Comparison of ENCODE assay signal across 8 cellular contexts in genomic region chr5:5025774-5026406, GRCh38.
DNase-seq lines count a peak whose midpoint lies in the region; ATAC-seq and TF ChIP-seq lines count a peak whose summit lies in the region.

No MANE protein-coding gene starts in this region.

- WGBS in prostate gland: 87% methylated on average over 16 of the region's 16 CpGs

- no peak overlapping the region for H3K27ac ChIP-seq in prostate gland

- peaks cover 17 to 18% of the 10 kb centered on the region in 2 donors for H3K9me3 Mint-ChIP-seq in activated T-cell treated with anti-CD3 and anti-CD28 coated beads, Interleukin-2, amount 50 U/mL, for 72 hours

- TF ChIP-seq CTCF in prostate gland (IDR thresholded peaks at IDR 0.05): no peak

- H3K27ac Mint-ChIP-seq in activated T-cell treated with anti-CD3 and anti-CD28 coated beads, Interleukin-2, amount 50 U/mL, for 72 hours: no peak overlapping the region

- H3K4me3 ChIP-seq in prostate gland: no peak overlapping the region

- H3K27me3 Mint-ChIP-seq in activated T-cell treated with anti-CD3 and anti-CD28 coated beads, Interleukin-2, amount 50 U/mL, for 72 hours (ENCODE audit: low read depth): no peaks in the 10 kb centered on the region

- DNase-seq in activated T-cell treated with anti-CD3 and anti-CD28 coated beads, Interleukin-2, amount 50 U/mL, for 72 hours: peak; percentile 4 to 15
- DNase-seq in activated T-cell treated with anti-CD3 and anti-CD28 coated beads, Interleukin-2, amount 50 U/mL, for 48 hours: no peak
- DNase-seq in NCI-H1436 treated with DMSO at 0.1 percent for 48 hours (lab: John Stamatoyannopoulos, UW) (peak; percentile 9), prostate gland (ENCODE audit: low spot score) (no peak), cerebellar cortex (ENCODE audit: low spot score) (no peak)
- peak; percentile 3 for DNase-seq in stimulated activated naive CD8-positive, alpha-beta T cell treated with anti-CD3 and anti-CD28 coated beads, Interleukin-15, Interleukin-2, amounts not matched to agents 100 U/mL and 50 U/mL, for 24 hours

- H3K36me3 Mint-ChIP-seq in activated T-cell treated with anti-CD3 and anti-CD28 coated beads, Interleukin-2, amount 50 U/mL, for 72 hours (ENCODE audit: insufficient read depth in 2 of 2): peaks cover 0 to 3% of the 10 kb centered on the region in 2 donors

- intact Hi-C loops in prostate gland (cut with DNase I): no loop called here

- peak; percentile 39 to 67 for ATAC-seq in activated T-cell treated with anti-CD3 and anti-CD28 coated beads, Interleukin-2, amount 50 U/mL, for 72 hours (replicated peaks in 1 of 2)
- ATAC-seq in SK-N-SH treated with all-trans-retinoic acid at 6 μM for 48 hours (peak; percentile 91), GM21515 (IDR thresholded peaks at IDR 0.05; ENCODE audit: unreplicated experiment) (no peak)
- ATAC-seq in stimulated activated naive CD8-positive, alpha-beta T cell treated with anti-CD3 and anti-CD28 coated beads, Interleukin-15, Interleukin-2, amounts not matched to agents 100 U/mL and 50 U/mL, for 24 hours: peak; percentile 36

- H3K27me3 ChIP-seq in prostate gland (replicated peaks; ENCODE audit: insufficient read depth): no peaks in the 10 kb centered on the region

- no peaks in the 10 kb centered on the region for H3K36me3 ChIP-seq in prostate gland

- peaks cover 11% of the 10 kb centered on the region for H3K4me1 Mint-ChIP-seq in activated T-cell treated with anti-CD3 and anti-CD28 coated beads, Interleukin-2, amount 50 U/mL, for 72 hours (ENCODE audit: low read depth)

- H3K9me3 ChIP-seq in prostate gland: no peaks in the 10 kb centered on the region

- no peak for TF ChIP-seq POLR2A in prostate gland (IDR thresholded peaks at IDR 0.05)

- no peaks in the 10 kb centered on the region for H3K4me1 ChIP-seq in prostate gland (replicated peaks)

- H3K4me3 Mint-ChIP-seq in activated T-cell treated with anti-CD3 and anti-CD28 coated beads, Interleukin-2, amount 50 U/mL, for 72 hours: peak overlapping the region in 1 of 2 donors; percentile 58

TF ChIP-seq in SK-N-SH treated with all-trans-retinoic acid at 6 μM for 48 hours, 23 proteins besides CTCF, POLR2A, EP300 and RAD21:
- no peak for TF ChIP-seq TOX (CRISPR knock-in tag; IDR thresholded peaks at IDR 0.05; ENCODE audit: borderline replicate concordance)
- TF ChIP-seq ZNF70 (CRISPR knock-in tag; IDR thresholded peaks at IDR 0.05): no peak
- no peak for TF ChIP-seq ARNTL (CRISPR knock-in tag; IDR thresholded peaks at IDR 0.05; ENCODE audit: borderline replicate concordance, low read depth)
- TF ChIP-seq, protein P1, sequence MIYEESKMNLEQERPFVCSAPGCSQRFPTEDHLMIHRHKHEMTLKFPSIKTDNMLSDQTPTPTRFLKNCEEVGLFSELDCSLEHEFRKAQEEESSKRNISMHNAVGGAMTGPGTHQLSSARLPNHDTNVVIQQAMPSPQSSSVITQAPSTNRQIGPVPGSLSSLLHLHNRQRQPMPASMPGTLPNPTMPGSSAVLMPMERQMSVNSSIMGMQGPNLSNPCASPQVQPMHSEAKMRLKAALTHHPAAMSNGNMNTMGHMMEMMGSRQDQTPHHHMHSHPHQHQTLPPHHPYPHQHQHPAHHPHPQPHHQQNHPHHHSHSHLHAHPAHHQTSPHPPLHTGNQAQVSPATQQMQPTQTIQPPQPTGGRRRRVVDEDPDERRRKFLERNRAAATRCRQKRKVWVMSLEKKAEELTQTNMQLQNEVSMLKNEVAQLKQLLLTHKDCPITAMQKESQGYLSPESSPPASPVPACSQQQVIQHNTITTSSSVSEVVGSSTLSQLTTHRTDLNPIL (CRISPR knock-in tag; IDR thresholded peaks at IDR 0.05; ENCODE audit: low read depth): no peak
- TF ChIP-seq POU6F1 (CRISPR knock-in tag; IDR thresholded peaks at IDR 0.05; ENCODE audit: borderline replicate concordance, low read depth): no peak

Comparison
In these comparisons a context has a peak if more than half of its experiments do, and no peak if none do; other contexts are left out.
1. DNase-seq: peak in activated T-cell treated with anti-CD3 and anti-CD28 coated beads, Interleukin-2, amount 50 U/mL, for 72 hours (2 of 2), NCI-H1436 treated with DMSO at 0.1 percent for 48 hours (single experiment) and stimulated activated naive CD8-positive, alpha-beta T cell treated with anti-CD3 and anti-CD28 coated beads, Interleukin-15, Interleukin-2, amounts not matched to agents 100 U/mL and 50 U/mL, for 24 hours (single experiment); none in activated T-cell treated with anti-CD3 and anti-CD28 coated beads, Interleukin-2, amount 50 U/mL, for 48 hours (0 of 2), prostate gland (single experiment) and cerebellar cortex (single experiment).